Comparison of ENCODE assay signal across 27 cellular contexts in the genomic region with DNA sequence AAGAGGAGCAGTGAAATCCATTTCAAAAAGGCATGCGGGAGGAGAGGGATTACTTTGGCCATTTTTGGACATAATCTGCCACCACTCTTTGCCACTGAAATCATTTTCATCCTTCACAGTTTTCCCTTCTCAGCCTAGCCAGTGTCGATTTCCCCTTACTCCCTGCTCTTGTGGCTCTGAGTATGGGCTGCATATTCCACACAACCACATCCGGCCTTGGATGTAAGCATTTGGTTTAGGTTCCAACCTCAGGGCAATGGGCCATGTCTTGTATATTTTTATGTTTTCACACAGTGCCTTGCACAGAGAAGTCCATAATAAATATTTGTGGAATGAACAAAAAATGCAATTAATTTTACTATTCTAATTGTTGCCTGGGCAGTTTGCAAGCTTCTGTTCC.
"Had no signal": no experiment of that assay in that cellular context is flagged by ENCODE, and none has a peak within 500 bp of the region (broad histone marks: within the 10 kb centered on the region; RNA-seq: fewer than 3 reads in every experiment).

No MANE protein-coding gene starts in this region.

- H3K27ac ChIP-seq: brain microvascular endothelial cell, esophagus muscularis mucosa, heart right ventricle, left ventricle myocardium inferior, neutrophil, ovary, right lobe of liver, uterus, VCaP had no signal

- H3K4me1 ChIP-seq: uterus had no signal

- DNase-seq: activated CD4-positive, alpha-beta memory T cell treated with anti-CD3 and anti-CD28 coated beads for 36 hours; activated CD4-positive, alpha-beta T cell treated with anti-CD3 and anti-CD28 coated beads, Interleukin-2, amount 10 ng/mL, durations not matched to agents 24 days and 14 days; activated CD8-positive, alpha-beta memory T cell treated with anti-CD3 and anti-CD28 coated beads, Interleukin-2, amount 50 U/mL, for 4 hours; activated gamma-delta T cell; activated naive CD4-positive, alpha-beta T cell treated with anti-CD3 and anti-CD28 coated beads, Interleukin-2, amount 10 ng/mL, durations not matched to agents 7 days and 5 days; activated T-cell treated with anti-CD3 and anti-CD28 coated beads, Interleukin-2, amount 50 U/mL, for 1 hour; amniotic stem cell; brain microvascular endothelial cell; caudate nucleus; heart right ventricle; left ventricle myocardium inferior; mucosa of descending colon; ovary; right lobe of liver; stimulated activated CD4-positive, alpha-beta T cell treated with anti-CD3 and anti-CD28 coated beads, Interleukin-12 subunit alpha, Interleukin-12 subunit beta, amount 100 ng/mL, for 4 hours; stimulated activated CD4-positive, alpha-beta T cell treated with anti-CD3 and anti-CD28 coated beads, Interleukin-4, amount 100 ng/mL, for 24 hours; stimulated activated naive CD8-positive, alpha-beta T cell treated with anti-CD3 and anti-CD28 coated beads, Interleukin-15, amount 100 ng/mL, for 72 hours; substantia nigra; SW 1271; T-helper 9 cell; uterus had no signal

- H3K9me3 ChIP-seq: esophagus muscularis mucosa, heart right ventricle, left ventricle myocardium inferior, mucosa of descending colon, neutrophil, ovary, right lobe of liver, uterus had no signal

- H3K27me3 ChIP-seq: brain microvascular endothelial cell, esophagus muscularis mucosa, ovary, right lobe of liver, uterus had no signal

- H3K4me3 ChIP-seq: esophagus muscularis mucosa, heart right ventricle, left ventricle myocardium inferior, lung, mucosa of descending colon, ovary, right lobe of liver, uterus had no signal

- ATAC-seq: activated CD4-positive, CD25-positive, alpha-beta regulatory T cell treated with anti-CD3 and anti-CD28 coated beads, Interleukin-2, amount 50 U/mL, for 24 hours; heart right ventricle; mucosa of descending colon; right lobe of liver; stimulated activated effector memory CD8-positive, alpha-beta T cell treated with anti-CD3 and anti-CD28 coated beads, Interleukin-12 subunit alpha, Interleukin-12 subunit beta, amount 100 ng/mL, for 72 hours; stimulated activated naive CD8-positive, alpha-beta T cell treated with anti-CD3 and anti-CD28 coated beads, Interleukin-15, amount 100 ng/mL, for 72 hours had no signal

- H3K36me3 ChIP-seq: brain microvascular endothelial cell, esophagus muscularis mucosa, heart right ventricle, left ventricle myocardium inferior, neutrophil, ovary, right lobe of liver, uterus had no signal
